30 cellular contexts compared by ENCODE assay signal in the genomic region with DNA sequence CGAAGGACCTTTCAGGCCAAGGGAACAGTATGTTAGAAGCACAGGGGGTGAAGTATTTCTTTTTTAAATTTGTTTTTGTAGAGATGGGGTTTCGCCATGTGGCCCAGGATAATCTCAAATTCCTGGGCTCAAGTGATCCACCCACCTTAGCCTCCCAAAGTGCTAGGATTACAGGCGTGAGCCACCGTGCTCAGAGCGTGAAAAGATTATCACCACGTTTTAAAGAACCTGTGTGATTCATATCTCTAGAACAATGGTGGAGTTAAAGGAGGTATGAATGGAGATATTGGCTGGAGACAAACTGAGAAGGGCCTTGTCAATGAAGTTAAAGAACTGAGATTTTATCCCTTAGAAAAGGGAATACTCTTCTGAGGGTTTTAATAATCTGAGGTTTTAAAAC. TPM values are rescaled to one million over a fixed set of nuclear protein-coding genes. Genes with fewer than 3 reads are reported as not detected.
DNase-seq lines count a peak whose midpoint lies in the region; ATAC-seq and TF ChIP-seq lines count a peak whose summit lies in the region.
"Had no signal": no experiment of that assay in that cellular context is flagged by ENCODE, and none has a peak within 500 bp of the region (broad histone marks: within the 10 kb centered on the region; RNA-seq: fewer than 3 reads in every experiment).

No MANE protein-coding gene starts in this region.

- H3K9me3 Mint-ChIP-seq in activated naive CD4-positive, alpha-beta T cell treated with anti-CD3 and anti-CD28 coated beads, Interleukin-2, amount 50 U/mL, for 24 hours = no peaks in the 10 kb centered on the region
- no peaks in the 10 kb centered on the region for H3K9me3 Mint-ChIP-seq in H9
- no peaks in the 10 kb centered on the region for H3K9me3 Mint-ChIP-seq in chondrocyte (ENCODE audit: low read depth)
- H3K9me3 Mint-ChIP-seq in nephron progenitor cell = no peaks in the 10 kb centered on the region
- H3K9me3 Mint-ChIP-seq: activated CD4-positive, alpha-beta memory T cell treated with anti-CD3 and anti-CD28 coated beads for 36 hours; activated naive CD4-positive, alpha-beta T cell treated with anti-CD3 and anti-CD28 coated beads for 36 hours had no signal

- no peak overlapping the region for H3K4me2 ChIP-seq in H9 (ENCODE audit: insufficient read depth, insufficient read length, low read length)

- no peak overlapping the region for H3K27ac ChIP-seq in H9 (ENCODE audit: insufficient read length, low read depth, low read length)
- H3K27ac ChIP-seq: RWPE1, spleen had no signal

- no peak for ATAC-seq in GM21447 (IDR thresholded peaks at IDR 0.05; ENCODE audit: unreplicated experiment)
- no peak for ATAC-seq in HG03439 (IDR thresholded peaks at IDR 0.05; ENCODE audit: unreplicated experiment)
- ATAC-seq: right cardiac atrium had no signal

- no peak overlapping the region for H3K4me3 ChIP-seq in MG63
- H3K4me3 ChIP-seq: ascending aorta, HAP-1, spleen had no signal

- no peak overlapping the region for H3K18ac ChIP-seq in H9 (ENCODE audit: insufficient read length, low read depth, low read length)

- H3K9me3 ChIP-seq in H9 (ENCODE audit: control insufficient read depth, low read depth, low read length) (no peaks in the 10 kb centered on the region), MG63 (no peaks in the 10 kb centered on the region)
- H3K9me3 ChIP-seq: ascending aorta, HAP-1, spleen had no signal

- H4K8ac ChIP-seq in H9 (replicated peaks; ENCODE audit: insufficient read length, low read depth, low read length) = no peak overlapping the region

- no CpG with 5 or more reads among the region's 6 CpGs for WGBS in H9 (ENCODE audit: extremely low coverage, insufficient read length, low lambda C conversion rate)

- no peaks in the 10 kb centered on the region for H3K27me3 Mint-ChIP-seq in activated naive CD4-positive, alpha-beta T cell treated with anti-CD3 and anti-CD28 coated beads, Interleukin-2, amount 50 U/mL, for 24 hours
- H3K27me3 Mint-ChIP-seq in H9 (ENCODE audit: low read depth) (no peaks in the 10 kb centered on the region), chondrocyte (ENCODE audit: low read depth) (no peaks in the 10 kb centered on the region), nephron progenitor cell (ENCODE audit: low read depth, poor library complexity) (peaks cover 2% of the 10 kb centered on the region)
- H3K27me3 Mint-ChIP-seq: activated CD4-positive, alpha-beta memory T cell treated with anti-CD3 and anti-CD28 coated beads for 36 hours; B cell had no signal

- TF ChIP-seq CTCF in H9 (conservative IDR thresholded peaks at IDR 0.05) (no peak), chondrocyte (IDR thresholded peaks at IDR 0.05) (no peak), nephron progenitor cell (IDR thresholded peaks at IDR 0.05) (no peak)

- no peaks in the 10 kb centered on the region for H3K79me1 ChIP-seq in H9 (ENCODE audit: insufficient read depth, low read depth, low read length, poor library complexity, severe bottlenecking)

- H2BK12ac ChIP-seq in H9 (ENCODE audit: insufficient read length, low read depth, low read length) = no peak overlapping the region

- H2BK15ac ChIP-seq in H9 (ENCODE audit: low read depth, low read length) = no peak overlapping the region

- peaks cover 31% of the 10 kb centered on the region for H3K36me3 ChIP-seq in MG63

- no peaks in the 10 kb centered on the region for H3K27me3 ChIP-seq in H9 (ENCODE audit: insufficient read depth, low read length)
- no peaks in the 10 kb centered on the region for H3K27me3 ChIP-seq in MG63
- H3K27me3 ChIP-seq: ascending aorta, spleen had no signal

- H3K4me1 Mint-ChIP-seq in activated naive CD4-positive, alpha-beta T cell treated with anti-CD3 and anti-CD28 coated beads, Interleukin-2, amount 50 U/mL, for 24 hours = peaks cover 86% of the 10 kb centered on the region
- peaks cover 13 to 23% of the 10 kb centered on the region in 2 experiments for H3K4me1 Mint-ChIP-seq in H9
- H3K4me1 Mint-ChIP-seq in chondrocyte (ENCODE audit: low read depth) = peaks cover 62% of the 10 kb centered on the region
- H3K4me1 Mint-ChIP-seq in nephron progenitor cell = peaks cover 15% of the 10 kb centered on the region

- H2BK5ac ChIP-seq in H9 (ENCODE audit: insufficient read length, low read length) = no peak overlapping the region

- H3K27ac Mint-ChIP-seq in activated naive CD4-positive, alpha-beta T cell treated with anti-CD3 and anti-CD28 coated beads, Interleukin-2, amount 50 U/mL, for 24 hours = peak overlapping the region; percentile 88
- H3K27ac Mint-ChIP-seq in H9 (peak overlapping the region in 2 of 3 experiments; percentile 18 to 84; a peak in 4 of 7 replicates), chondrocyte (ENCODE audit: unreplicated experiment) (peak overlapping the region; percentile 80), nephron progenitor cell (peak overlapping the region; percentile 55)
- H3K27ac Mint-ChIP-seq: B cell had no signal

- no peak overlapping the region for H4K5ac ChIP-seq in H9 (ENCODE audit: insufficient read length, low read depth, low read length)

- peaks cover 43% of the 10 kb centered on the region for H3K36me3 Mint-ChIP-seq in activated naive CD4-positive, alpha-beta T cell treated with anti-CD3 and anti-CD28 coated beads, Interleukin-2, amount 50 U/mL, for 24 hours
- H3K36me3 Mint-ChIP-seq in H9 (ENCODE audit: insufficient read depth in 1 of 3, low read depth in 3 of 3) = peaks cover 34 to 81% (median 77%) of the 10 kb centered on the region in 3 experiments
- peaks cover 29% of the 10 kb centered on the region for H3K36me3 Mint-ChIP-seq in chondrocyte (ENCODE audit: low read depth)
- H3K36me3 Mint-ChIP-seq in nephron progenitor cell (ENCODE audit: low read depth) = peaks cover 82% of the 10 kb centered on the region

- no peak overlapping the region for H2AK5ac ChIP-seq in H9 (ENCODE audit: insufficient read length, low read length)

- no peak for DNase-seq in activated naive CD4-positive, alpha-beta T cell treated with Interleukin-2 at 50 U/mL for 16 hours
- no peak for DNase-seq in H9
- DNase-seq in chondrocyte (ENCODE audit: low spot score) = no peak
- no peak for DNase-seq in nephron progenitor cell
- DNase-seq in MG63 = no peak
- DNase-seq: activated CD4-positive, alpha-beta memory T cell treated with anti-CD3 and anti-CD28 coated beads for 36 hours; activated naive CD4-positive, alpha-beta T cell treated with anti-CD3 and anti-CD28 coated beads for 36 hours; activated T-cell treated with anti-CD3 and anti-CD28 coated beads for 4 hours; caudate nucleus; COR-L47; dermis blood vessel endothelial cell; DMS53; islet precursor cell; KBM-7; MM.1S; NCI-H1417; NCI-H2081 treated with DMSO at 0.1 percent for 48 hours; NCI-H345; NCI-H748 treated with DMSO at 0.1 percent for 48 hours; right cardiac atrium; spleen; stimulated activated CD4-positive, alpha-beta T cell treated with anti-CD3 and anti-CD28 coated beads, Interleukin-4, amount 100 ng/mL, for 1 hour; T-helper 1 cell had no signal

- no peak overlapping the region for H3K14ac ChIP-seq in H9 (ENCODE audit: insufficient read depth, low read length)

- H3K23me2 ChIP-seq in H9 (ENCODE audit: insufficient read length, low read depth, low read length, poor library complexity, severe bottlenecking) = no peaks in the 10 kb centered on the region

- H3T11ph ChIP-seq in H9 (ENCODE audit: low read length) = no peak overlapping the region

- no peak overlapping the region for H3K4me3 Mint-ChIP-seq in activated naive CD4-positive, alpha-beta T cell treated with anti-CD3 and anti-CD28 coated beads, Interleukin-2, amount 50 U/mL, for 24 hours
- no peak overlapping the region; a peak in 1 of 5 replicates for H3K4me3 Mint-ChIP-seq in H9
- no peak overlapping the region for H3K4me3 Mint-ChIP-seq in chondrocyte (ENCODE audit: unreplicated experiment)
- H3K4me3 Mint-ChIP-seq in nephron progenitor cell = no peak overlapping the region
- H3K4me3 Mint-ChIP-seq: activated CD4-positive, alpha-beta memory T cell treated with anti-CD3 and anti-CD28 coated beads for 36 hours; activated naive CD4-positive, alpha-beta T cell treated with anti-CD3 and anti-CD28 coated beads for 36 hours; B cell had no signal

- no peak overlapping the region for H3K23ac ChIP-seq in H9 (ENCODE audit: insufficient read length, low read depth, low read length)

- no peaks in the 10 kb centered on the region for H4K20me1 ChIP-seq in H9 (ENCODE audit: control insufficient read depth, insufficient read depth, insufficient read length)

- no peak overlapping the region for H2AFZ ChIP-seq in H9 (ENCODE audit: low read length)

- no peak overlapping the region for H4K91ac ChIP-seq in H9 (ENCODE audit: insufficient read length, low read depth, low read length)

- no peak overlapping the region for H2BK120ac ChIP-seq in H9 (ENCODE audit: low read depth, low read length, poor library complexity, severe bottlenecking)

- no peak overlapping the region for H2BK20ac ChIP-seq in H9 (ENCODE audit: low read depth, low read length, poor library complexity, severe bottlenecking)

- peaks cover 21% of the 10 kb centered on the region; the same call in 1 of the 2 replicates for H3K79me2 ChIP-seq in H9 (ENCODE audit: insufficient read depth, low read length)

- no peak overlapping the region for H3K4ac ChIP-seq in H9 (ENCODE audit: low read depth, low read length)

- H3K56ac ChIP-seq in H9 (ENCODE audit: insufficient read length, low read depth, low read length) = no peak overlapping the region

- no peak overlapping the region for H3K9ac ChIP-seq in H9 (ENCODE audit: extremely low read depth, insufficient read length, low read length)

- peaks cover 3% of the 10 kb centered on the region; the same call in 1 of the 2 replicates for H3K4me1 ChIP-seq in H9 (ENCODE audit: insufficient read depth, low read length)
- H3K4me1 ChIP-seq: ascending aorta had no signal

RNA-seq across cellular contexts. Expression of a gene that starts 9.7 kb away (rescaled TPM):
- total RNA-seq in H9 (2021) (34.4 and 36.5 TPM in 2 replicates), chondrocyte (18.5 to 28.6 TPM (median 18.7 TPM) in 3 replicates)
- total RNA-seq in MG63 (2014; rRNA removed; shearing (Covaris generic); ENCODE audit: low replicate concordance) = 14.1 and 21.2 TPM in 2 replicates

RNA-seq across cellular contexts. Expression of a gene that starts 31.3 kb away (rescaled TPM):
- total RNA-seq in H9 (2021) (18.6 and 19.8 TPM in 2 replicates), chondrocyte (9.9 to 14.1 TPM (median 11.1 TPM) in 3 replicates)
- 3.0 and 7.9 TPM in 2 replicates for total RNA-seq in MG63 (2014; rRNA removed; shearing (Covaris generic); ENCODE audit: low replicate concordance)
